Comparison of ENCODE assay signal across 1 cellular context in the genomic region with DNA sequence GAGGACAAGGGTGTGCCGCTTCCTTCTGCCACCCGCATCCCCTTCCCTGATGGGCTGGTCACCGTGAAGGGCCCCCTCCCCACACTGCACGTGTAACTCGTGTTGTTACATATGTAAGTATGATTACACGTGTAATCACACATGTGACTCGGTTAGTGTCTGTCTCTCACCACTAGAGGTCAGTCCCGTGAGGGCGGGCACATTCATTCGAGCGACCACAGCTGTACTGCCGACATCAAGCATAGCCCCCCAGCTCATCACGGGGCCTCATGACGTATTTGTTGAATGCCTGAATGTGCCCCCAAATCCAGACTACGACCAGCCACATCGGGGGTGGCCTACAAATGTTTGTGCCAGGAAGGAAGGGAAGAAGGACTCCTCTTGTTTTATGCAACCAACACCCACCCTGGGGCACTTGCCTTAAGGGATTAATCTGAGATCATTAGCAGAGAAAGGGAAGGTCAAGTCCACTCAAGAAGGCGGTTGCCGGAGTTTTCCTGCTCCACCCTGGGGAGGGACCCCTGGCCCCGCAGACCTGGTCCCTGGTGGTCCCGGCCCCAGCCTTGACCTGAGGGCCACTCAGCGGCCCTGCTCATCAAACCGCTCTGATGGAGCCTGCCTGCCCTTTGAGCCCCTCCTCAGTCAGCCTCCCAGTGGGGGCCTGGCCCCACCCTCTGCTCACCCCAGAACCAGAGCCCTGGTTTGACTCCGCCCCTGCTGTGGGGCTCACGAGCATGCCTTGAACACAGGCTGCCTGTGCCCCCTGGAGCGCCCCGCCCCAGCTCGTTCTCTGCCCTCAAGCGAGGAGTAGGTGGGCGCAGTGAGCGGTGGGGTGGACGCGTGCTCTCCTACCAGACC.
A peak's percentile ranks its signal among the peaks of the same experiment; 100 is the strongest.
TF ChIP-seq lines count a peak whose summit lies in the region.

No MANE protein-coding gene starts in this region.

TF ChIP-seq in endothelial cell of umbilical vein, 7 proteins besides CTCF, POLR2A, EP300 and RAD21:
- TF ChIP-seq GATA2 (IDR thresholded peaks at IDR 0.05; ENCODE audit: insufficient read depth, insufficient read length, low read depth, low read length) = no peak
- TF ChIP-seq, protein P1, sequence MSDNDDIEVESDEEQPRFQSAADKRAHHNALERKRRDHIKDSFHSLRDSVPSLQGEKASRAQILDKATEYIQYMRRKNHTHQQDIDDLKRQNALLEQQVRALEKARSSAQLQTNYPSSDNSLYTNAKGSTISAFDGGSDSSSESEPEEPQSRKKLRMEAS (IDR thresholded peaks at IDR 0.05; ENCODE audit: insufficient read depth, insufficient read length) = peak; percentile 77
